19 cellular contexts compared by ENCODE assay signal in genomic region chr1:91797164-91797563, GRCh38.
DNase-seq lines count a peak whose midpoint lies in the region; ATAC-seq and TF ChIP-seq lines count a peak whose summit lies in the region.
"Had no signal": no experiment of that assay in that cellular context is flagged by ENCODE, and none has a peak within 500 bp of the region (broad histone marks: within the 10 kb centered on the region; RNA-seq: fewer than 3 reads in every experiment).

No MANE protein-coding gene starts in this region.

- H3K27ac ChIP-seq in left ventricle myocardium inferior (replicated peaks), result peak overlapping the region; percentile 63
- H3K27ac ChIP-seq in psoas muscle, result peak overlapping the region; percentile 27
- H3K27ac ChIP-seq: KMS-11 had no signal

- peak; percentile 67 for ATAC-seq in Right ventricle myocardium inferior
- ATAC-seq in psoas muscle, result peak in 2 of 4 donors; percentile 14 to 35

- WGBS in psoas muscle, 3 donors, result 40 to 67% (median 49%) methylated on average over 1 of the region's 1 CpG

- TF ChIP-seq CTCF in left ventricle myocardium inferior (IDR thresholded peaks at IDR 0.05; ENCODE audit: borderline replicate concordance) (peak; percentile 10), psoas muscle (IDR thresholded peaks at IDR 0.05) (no peak)

- H3K4me1 ChIP-seq in left ventricle myocardium inferior (peaks cover 53% of the 10 kb centered on the region), psoas muscle (peaks cover 36% of the 10 kb centered on the region)

- intact Hi-C loops in Right ventricle myocardium inferior (cut with DNase I) (loop anchor here (5.0 to 10.0 kb wide), 4 partner anchors 55 to 130 kb away; partner anchors contain the start of gene TGFBR3), cardiac septum (cut with DNase I) (loop anchor here (5.0 to 10.0 kb wide), 2 partner anchors 85 to 88 kb away; partner anchors contain the start of gene TGFBR3), left ventricle myocardium inferior (cut with micrococcal nuclease) (no loop called here), psoas muscle (cut with DNase I) (loop anchor here in 1 of 2 donors (5.0 kb wide), 1 partner anchor 45 kb away; no protein-coding TSS in a partner anchor)
- intact Hi-C loops in activated T-helper 2 cell treated with anti-CD3 and anti-CD28 coated beads, Interferon-gamma antibody, Interleukin-2, Interleukin-4, amounts not matched to agents 10 μg/mL and 5 μg/mL and 100 μg/mL, durations not matched to agents 14 hours and 24 hours and 36 hours (cut with micrococcal nuclease), result no loop called here

- peaks cover 2% of the 10 kb centered on the region for H3K27me3 Mint-ChIP-seq in activated T-helper 2 cell treated with anti-CD3 and anti-CD28 coated beads, Interferon-gamma antibody, Interleukin-2, Interleukin-4, amounts not matched to agents 10 μg/mL and 5 μg/mL and 100 μg/mL, durations not matched to agents 14 hours and 24 hours and 36 hours (ENCODE audit: low read depth)

- H3K4me1 Mint-ChIP-seq in activated T-helper 2 cell treated with anti-CD3 and anti-CD28 coated beads, Interferon-gamma antibody, Interleukin-2, Interleukin-4, amounts not matched to agents 10 μg/mL and 5 μg/mL and 100 μg/mL, durations not matched to agents 14 hours and 24 hours and 36 hours (ENCODE audit: low read depth), result peaks cover 33% of the 10 kb centered on the region

- no peak overlapping the region for H3K27ac Mint-ChIP-seq in activated T-helper 2 cell treated with anti-CD3 and anti-CD28 coated beads, Interferon-gamma antibody, Interleukin-2, Interleukin-4, amounts not matched to agents 10 μg/mL and 5 μg/mL and 100 μg/mL, durations not matched to agents 14 hours and 24 hours and 36 hours
- H3K27ac Mint-ChIP-seq: HFFc6 had no signal

- H3K9me3 Mint-ChIP-seq in activated T-helper 2 cell treated with anti-CD3 and anti-CD28 coated beads, Interferon-gamma antibody, Interleukin-2, Interleukin-4, amounts not matched to agents 10 μg/mL and 5 μg/mL and 100 μg/mL, durations not matched to agents 14 hours and 24 hours and 36 hours, result peaks cover 3% of the 10 kb centered on the region
- H3K9me3 Mint-ChIP-seq: HFFc6 had no signal

- DNase-seq in Right ventricle myocardium inferior (ENCODE audit: missing footprints) (no peak), cardiac septum (ENCODE audit: low spot score) (no peak), left ventricle myocardium inferior (no peak), psoas muscle (no peak), HPDE6-E6E7 (ENCODE audit: extremely low spot score) (no peak), NAMALWA (ENCODE audit: low spot score) (no peak)
- no peak for DNase-seq in activated T-cell treated with anti-CD3 and anti-CD28 coated beads, Interleukin-2, amount 50 U/mL, for 1 hour
- no peak for DNase-seq in activated T-helper 2 cell treated with anti-CD3 and anti-CD28 coated beads, Interferon-gamma antibody, Interleukin-2, Interleukin-4, amounts not matched to agents 10 μg/mL and 5 μg/mL and 100 μg/mL, durations not matched to agents 14 hours and 24 hours and 36 hours (ENCODE audit: low spot score)
- DNase-seq: C1 segment of cervical spinal cord, COR-L47, DMS153, EL, GOT3, HFFc6, MG63, NCI-H1105, NCI-H1694 treated with DMSO at 0.1 percent for 48 hours, NCI-H82 had no signal

- no peak overlapping the region for H3K4me3 Mint-ChIP-seq in activated T-helper 2 cell treated with anti-CD3 and anti-CD28 coated beads, Interferon-gamma antibody, Interleukin-2, Interleukin-4, amounts not matched to agents 10 μg/mL and 5 μg/mL and 100 μg/mL, durations not matched to agents 14 hours and 24 hours and 36 hours (ENCODE audit: low read depth)
- H3K4me3 Mint-ChIP-seq: HFFc6 had no signal

- H3K4me3 ChIP-seq in left ventricle myocardium inferior (no peak overlapping the region), psoas muscle (no peak overlapping the region)
- H3K4me3 ChIP-seq: MG63 had no signal

- H3K27me3 ChIP-seq in left ventricle myocardium inferior (ENCODE audit: low read depth) (no peaks in the 10 kb centered on the region), psoas muscle (ENCODE audit: insufficient read depth in 3 of 3, low read length in 2 of 3) (no peaks in the 10 kb centered on the region)
- H3K27me3 ChIP-seq: MG63 had no signal

- peaks cover 43% of the 10 kb centered on the region for H3K36me3 Mint-ChIP-seq in activated T-helper 2 cell treated with anti-CD3 and anti-CD28 coated beads, Interferon-gamma antibody, Interleukin-2, Interleukin-4, amounts not matched to agents 10 μg/mL and 5 μg/mL and 100 μg/mL, durations not matched to agents 14 hours and 24 hours and 36 hours (ENCODE audit: low read depth)

- no peaks in the 10 kb centered on the region for H3K9me3 ChIP-seq in left ventricle myocardium inferior (replicated peaks)
- no peaks in the 10 kb centered on the region for H3K9me3 ChIP-seq in psoas muscle
- H3K9me3 ChIP-seq: MG63 had no signal

- H3K36me3 ChIP-seq in left ventricle myocardium inferior, result peaks cover 4% of the 10 kb centered on the region
- H3K36me3 ChIP-seq in psoas muscle (ENCODE audit: insufficient read depth in 1 of 2, low read depth in 1 of 2), result no peaks in the 10 kb centered on the region
- H3K36me3 ChIP-seq: MG63 had no signal

Comparison
In these comparisons a context has a peak if more than half of its experiments do, and no peak if none do; other contexts are left out.
1. intact Hi-C loops: an anchor here in Right ventricle myocardium inferior (5.0 to 10.0 kb wide) and cardiac septum (5.0 to 10.0 kb wide); none called in left ventricle myocardium inferior and activated T-helper 2 cell treated with anti-CD3 and anti-CD28 coated beads, Interferon-gamma antibody, Interleukin-2, Interleukin-4, amounts not matched to agents 10 μg/mL and 5 μg/mL and 100 μg/mL, durations not matched to agents 14 hours and 24 hours and 36 hours.